1 cellular context compared by ENCODE assay signal in genomic region chr3:13461169-13462124, GRCh38.
TF ChIP-seq lines count a peak whose summit lies in the region.

No MANE protein-coding gene starts in this region.

TF ChIP-seq in HepG2, 621 proteins besides CTCF, POLR2A, EP300 and RAD21 (continued from another document and continues in another):
- TF ChIP-seq ZBTB44 (CRISPR knock-in tag; IDR thresholded peaks at IDR 0.05) (0 out of 2 replicates have a peak, but pooled peaks have one; percentile 38), ZC3H13 (CRISPR knock-in tag; IDR thresholded peaks at IDR 0.05) (no peak), SNAI1 (CRISPR knock-in tag; IDR thresholded peaks at IDR 0.05; ENCODE audit: borderline replicate concordance) (no peak; the same call in 1 of the 2 replicates), ZFP90 (CRISPR knock-in tag; IDR thresholded peaks at IDR 0.05; ENCODE audit: borderline replicate concordance) (no peak), SNRNP70 (IDR thresholded peaks at IDR 0.05; ENCODE audit: low read depth, low read length) (no peak), HNF1B (CRISPR knock-in tag; IDR thresholded peaks at IDR 0.05) (peak; percentile 67; the same call in 1 of the 2 replicates), CREM (IDR thresholded peaks at IDR 0.05) (0 out of 2 replicates have a peak, but pooled peaks have one; percentile 46), CREM (CRISPR knock-in tag; IDR thresholded peaks at IDR 0.05) (no peak), UBTF (CRISPR knock-in tag; IDR thresholded peaks at IDR 0.05) (peak; percentile 51; the same call in 1 of the 2 replicates), SKI (IDR thresholded peaks at IDR 0.05; ENCODE audit: partially characterized antibody) (peak; percentile 30), ZNF441 (CRISPR knock-in tag; IDR thresholded peaks at IDR 0.05; ENCODE audit: borderline replicate concordance) (peak; percentile 25; the same call in 1 of the 2 replicates), ZNF225 (CRISPR knock-in tag; IDR thresholded peaks at IDR 0.05) (no peak), ZNF777 (CRISPR knock-in tag; IDR thresholded peaks at IDR 0.05) (no peak), ZNF30 (CRISPR knock-in tag; IDR thresholded peaks at IDR 0.05) (0 out of 2 replicates have a peak, but pooled peaks have one; percentile 23), NCOA5 (CRISPR knock-in tag; IDR thresholded peaks at IDR 0.05) (no peak), SOX6 (IDR thresholded peaks at IDR 0.05) (no peak), SOX6 (CRISPR knock-in tag; IDR thresholded peaks at IDR 0.05) (peak; percentile 82), HOXA5 (CRISPR knock-in tag; IDR thresholded peaks at IDR 0.05) (peak; percentile 53; the same call in 1 of the 2 replicates), ZNF24 (IDR thresholded peaks at IDR 0.05) (0 out of 2 replicates have a peak, but pooled peaks have one; percentile 17), ZNF44 (CRISPR knock-in tag; IDR thresholded peaks at IDR 0.05) (no peak), REPIN1 (CRISPR knock-in tag; IDR thresholded peaks at IDR 0.05; ENCODE audit: borderline replicate concordance, low read depth) (peak; percentile 87; the same call in 1 of the 2 replicates), CENPT (CRISPR knock-in tag; IDR thresholded peaks at IDR 0.05; ENCODE audit: low read depth) (no peak), AKAP8 (CRISPR knock-in tag; IDR thresholded peaks at IDR 0.05) (no peak), LBX2 (CRISPR knock-in tag; IDR thresholded peaks at IDR 0.05; ENCODE audit: borderline replicate concordance) (peak; percentile 58; the same call in 1 of the 2 replicates), ZNF552 (CRISPR knock-in tag; IDR thresholded peaks at IDR 0.05; ENCODE audit: borderline replicate concordance) (0 out of 2 replicates have a peak, but pooled peaks have one; percentile 39), ZBTB38 (CRISPR knock-in tag; IDR thresholded peaks at IDR 0.05) (0 out of 2 replicates have a peak, but pooled peaks have one; percentile 31), ZNF644 (CRISPR knock-in tag; IDR thresholded peaks at IDR 0.05; ENCODE audit: low read depth) (peak; percentile 84; the same call in 1 of the 2 replicates), GLMP (CRISPR knock-in tag; IDR thresholded peaks at IDR 0.05; ENCODE audit: borderline replicate concordance) (no peak), MAFK (conservative IDR thresholded peaks at IDR 0.05 in 1 of 2, IDR thresholded peaks at IDR 0.05 in 1 of 2; ENCODE audit: low read length in 2 of 2) (no peak), TEF (CRISPR knock-in tag; IDR thresholded peaks at IDR 0.05) (no peak), TOE1 (CRISPR knock-in tag; IDR thresholded peaks at IDR 0.05) (0 out of 2 replicates have a peak, but pooled peaks have one; percentile 66), SRSF9 (IDR thresholded peaks at IDR 0.05; ENCODE audit: borderline replicate concordance, insufficient read depth, low read depth, low read length, poor library complexity, severe bottlenecking) (no peak), SRY (CRISPR knock-in tag; IDR thresholded peaks at IDR 0.05) (no peak; the same call in 1 of the 2 replicates), ATF7 (IDR thresholded peaks at IDR 0.05) (no peak), ATF7 (CRISPR knock-in tag; IDR thresholded peaks at IDR 0.05) (no peak), ATM (IDR thresholded peaks at IDR 0.05; ENCODE audit: borderline replicate concordance) (no peak), CSRNP1 (CRISPR knock-in tag; IDR thresholded peaks at IDR 0.05) (no peak), ZNF615 (CRISPR knock-in tag; IDR thresholded peaks at IDR 0.05; ENCODE audit: borderline replicate concordance) (no peak), ZKSCAN8 (CRISPR knock-in tag; IDR thresholded peaks at IDR 0.05; ENCODE audit: borderline replicate concordance) (peak; percentile 79; the same call in 1 of the 2 replicates), ERF (CRISPR knock-in tag; IDR thresholded peaks at IDR 0.05) (peak; percentile 88), LCORL (IDR thresholded peaks at IDR 0.05) (no peak), LCORL (CRISPR knock-in tag; IDR thresholded peaks at IDR 0.05) (peak; percentile 87), ETV5 (CRISPR knock-in tag; IDR thresholded peaks at IDR 0.05; ENCODE audit: borderline replicate concordance) (peak; percentile 69), ZNF574 (CRISPR knock-in tag; IDR thresholded peaks at IDR 0.05) (peak; percentile 66; the same call in 1 of the 2 replicates), SOX5 (CRISPR knock-in tag; IDR thresholded peaks at IDR 0.05; ENCODE audit: borderline replicate concordance) (peak; percentile 86), CCAR2 (optimal IDR thresholded peaks at IDR 0.05; ENCODE audit: low read depth, low read length) (peak; percentile 62), NCOA1 (CRISPR knock-in tag; IDR thresholded peaks at IDR 0.05) (no peak; the same call in 1 of the 2 replicates), ZNF510 (CRISPR knock-in tag; IDR thresholded peaks at IDR 0.05; ENCODE audit: low read depth) (no peak), TFDP2 (CRISPR knock-in tag; IDR thresholded peaks at IDR 0.05) (peak; percentile 85), SIX1 (CRISPR knock-in tag; IDR thresholded peaks at IDR 0.05; ENCODE audit: borderline replicate concordance) (peak; percentile 49; the same call in 1 of the 2 replicates), ZNF263 (CRISPR knock-in tag; IDR thresholded peaks at IDR 0.05) (0 out of 2 replicates have a peak, but pooled peaks have one; percentile 50), HDAC2 (CRISPR knock-in tag; IDR thresholded peaks at IDR 0.05) (peak; percentile 91), ZNF672 (CRISPR knock-in tag; IDR thresholded peaks at IDR 0.05) (no peak), MAX (IDR thresholded peaks at IDR 0.05) (peak; percentile 98), FOXJ3 (CRISPR knock-in tag; IDR thresholded peaks at IDR 0.05; ENCODE audit: borderline replicate concordance) (no peak), ARID3A (IDR thresholded peaks at IDR 0.05; ENCODE audit: low read depth, low read length) (no peak; the same call in 1 of the 2 replicates)
